ENCODE assay signal across 14 cellular contexts in genomic region chr11:12206529-12206928, GRCh38.
DNase-seq lines count a peak whose midpoint lies in the region; ATAC-seq and TF ChIP-seq lines count a peak whose summit lies in the region.
"Had no signal": no experiment of that assay in that cellular context is flagged by ENCODE, and none has a peak within 500 bp of the region (broad histone marks: within the 10 kb centered on the region; RNA-seq: fewer than 3 reads in every experiment).

No MANE protein-coding gene starts in this region.

- H3K27ac Mint-ChIP-seq in activated T-helper 17 cell treated with anti-CD3 and anti-CD28 coated beads, Interleukin-2, amount 50 U/mL, for 72 hours, result peak overlapping the region; percentile 96

- peaks cover 98% of the 10 kb centered on the region for H3K36me3 Mint-ChIP-seq in activated T-helper 17 cell treated with anti-CD3 and anti-CD28 coated beads, Interleukin-2, amount 50 U/mL, for 72 hours (ENCODE audit: low read depth)

- POLR2A ChIA-PET in AG04450 (lab: Yijun Ruan, JAX), result no interaction called here

- no peak overlapping the region for H3K4me3 ChIP-seq in AG04450 (ENCODE audit: low read depth, low read length)

- CTCF ChIA-PET in AG04450 (lab: Charles Lee), result no interaction called here

- no peaks in the 10 kb centered on the region for H3K27me3 ChIP-seq in AG04450 (ENCODE audit: control insufficient read depth, insufficient read depth, low read length)

- peak overlapping the region; percentile 97 for H3K27ac ChIP-seq in AG04450 (ENCODE audit: low read depth, low read length)

- peaks cover 68% of the 10 kb centered on the region for H3K4me1 Mint-ChIP-seq in activated T-helper 17 cell treated with anti-CD3 and anti-CD28 coated beads, Interleukin-2, amount 50 U/mL, for 72 hours

- no peaks in the 10 kb centered on the region for H3K27me3 Mint-ChIP-seq in activated T-helper 17 cell treated with anti-CD3 and anti-CD28 coated beads, Interleukin-2, amount 50 U/mL, for 72 hours
- H3K27me3 Mint-ChIP-seq: stimulated activated naive CD8-positive, alpha-beta T cell treated with anti-CD3 and anti-CD28 coated beads, Interleukin-15, amount 100 ng/mL, for 72 hours had no signal

- ATAC-seq in activated T-helper 17 cell treated with anti-CD3 and anti-CD28 coated beads, Interleukin-2, amount 50 U/mL, for 72 hours (replicated peaks), result no peak
- ATAC-seq in left cardiac atrium (peak; percentile 27 to 53), GM18519 (IDR thresholded peaks at IDR 0.05; ENCODE audit: low FRiP score, unreplicated experiment) (no peak), HG02588 (IDR thresholded peaks at IDR 0.05; ENCODE audit: unreplicated experiment) (no peak)
- ATAC-seq: HepG2, PC-3 had no signal

- no peak for DNase-seq in AG04450 (ENCODE audit: low read depth, low spot score)
- peak; percentile 73 for DNase-seq in Daoy (ENCODE audit: low read depth)
- DNase-seq in left cardiac atrium, result no peak
- no peak for DNase-seq in hippocampal formation (lab: John Stamatoyannopoulos, UW)
- no peak for DNase-seq in iPS-NIHi7 (ENCODE audit: extremely low spot score)
- DNase-seq: NCI-H1105 treated with DMSO at 0.1 percent for 48 hours; NCI-H510A; PC-3; stimulated activated CD4-positive, alpha-beta T cell treated with anti-CD3 and anti-CD28 coated beads, Interleukin-4, amount 100 ng/mL, for 24 hours; stimulated activated naive CD8-positive, alpha-beta T cell treated with anti-CD3 and anti-CD28 coated beads, Interleukin-15, amount 100 ng/mL, for 72 hours had no signal

- peak overlapping the region; percentile 77 for H3K4me3 Mint-ChIP-seq in activated T-helper 17 cell treated with anti-CD3 and anti-CD28 coated beads, Interleukin-2, amount 50 U/mL, for 72 hours

- intact Hi-C loops in left cardiac atrium (cut with DNase I), result no loop called here

- H3K9me3 ChIP-seq in AG04450 (ENCODE audit: control insufficient read depth, insufficient read depth, low read length), result no peaks in the 10 kb centered on the region

- H3K9me3 Mint-ChIP-seq in activated T-helper 17 cell treated with anti-CD3 and anti-CD28 coated beads, Interleukin-2, amount 50 U/mL, for 72 hours, result peaks cover 4% of the 10 kb centered on the region

- TF ChIP-seq CTCF in AG04450 (IDR thresholded peaks at IDR 0.05; ENCODE audit: low read depth, low read length), result no peak

Comparison
In these comparisons a context has a peak if more than half of its experiments do, and no peak if none do; other contexts are left out.
1. ATAC-seq: peak in left cardiac atrium (2 of 2); none in activated T-helper 17 cell treated with anti-CD3 and anti-CD28 coated beads, Interleukin-2, amount 50 U/mL, for 72 hours (single experiment), GM18519 (single experiment) and HG02588 (single experiment).